ENCODE assay signal across 1 cellular context in the genomic region with DNA sequence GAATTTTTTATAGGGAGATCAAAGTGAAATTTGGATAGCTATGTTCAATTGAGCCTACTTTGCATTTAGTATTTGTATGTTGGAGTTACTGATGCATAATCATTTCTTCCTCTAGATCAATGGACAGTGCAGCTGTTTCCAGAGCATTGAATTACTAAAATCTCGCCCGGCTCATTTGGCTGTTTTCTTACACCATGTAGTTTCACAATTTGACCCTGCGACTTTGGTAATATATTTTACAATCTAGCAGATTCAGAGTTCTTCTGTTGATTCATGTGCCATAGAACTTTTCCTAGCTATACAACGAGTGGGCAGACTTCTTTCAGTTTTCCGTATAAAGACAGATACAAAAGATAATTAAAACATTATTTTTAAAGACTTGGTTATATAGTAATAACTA.
TF ChIP-seq lines count a peak whose summit lies in the region.

No MANE protein-coding gene starts in this region.

TF ChIP-seq in liver, 16 proteins besides CTCF, POLR2A, EP300 and RAD21 (continued from another document):
- TF ChIP-seq, protein P1, sequence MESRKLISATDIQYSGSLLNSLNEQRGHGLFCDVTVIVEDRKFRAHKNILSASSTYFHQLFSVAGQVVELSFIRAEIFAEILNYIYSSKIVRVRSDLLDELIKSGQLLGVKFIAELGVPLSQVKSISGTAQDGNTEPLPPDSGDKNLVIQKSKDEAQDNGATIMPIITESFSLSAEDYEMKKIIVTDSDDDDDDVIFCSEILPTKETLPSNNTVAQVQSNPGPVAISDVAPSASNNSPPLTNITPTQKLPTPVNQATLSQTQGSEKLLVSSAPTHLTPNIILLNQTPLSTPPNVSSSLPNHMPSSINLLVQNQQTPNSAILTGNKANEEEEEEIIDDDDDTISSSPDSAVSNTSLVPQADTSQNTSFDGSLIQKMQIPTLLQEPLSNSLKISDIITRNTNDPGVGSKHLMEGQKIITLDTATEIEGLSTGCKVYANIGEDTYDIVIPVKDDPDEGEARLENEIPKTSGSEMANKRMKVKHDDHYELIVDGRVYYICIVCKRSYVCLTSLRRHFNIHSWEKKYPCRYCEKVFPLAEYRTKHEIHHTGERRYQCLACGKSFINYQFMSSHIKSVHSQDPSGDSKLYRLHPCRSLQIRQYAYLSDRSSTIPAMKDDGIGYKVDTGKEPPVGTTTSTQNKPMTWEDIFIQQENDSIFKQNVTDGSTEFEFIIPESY (IDR thresholded peaks at IDR 0.05), result no peak
- no peak for TF ChIP-seq YY1 (IDR thresholded peaks at IDR 0.05)
- TF ChIP-seq NR2F2 (IDR thresholded peaks at IDR 0.05), result no peak
- no peak for TF ChIP-seq TAF1 (conservative IDR thresholded peaks at IDR 0.05)
- no peak for TF ChIP-seq FOXA1 (IDR thresholded peaks at IDR 0.05)
- TF ChIP-seq GABPA (IDR thresholded peaks at IDR 0.05 in 1 of 2, conservative IDR thresholded peaks at IDR 0.05 in 1 of 2), result no peak
- TF ChIP-seq JUND (IDR thresholded peaks at IDR 0.05), result no peak
- TF ChIP-seq EGR1 (IDR thresholded peaks at IDR 0.05; ENCODE audit: low read depth in 2 of 2), result no peak
- TF ChIP-seq, protein P2, sequence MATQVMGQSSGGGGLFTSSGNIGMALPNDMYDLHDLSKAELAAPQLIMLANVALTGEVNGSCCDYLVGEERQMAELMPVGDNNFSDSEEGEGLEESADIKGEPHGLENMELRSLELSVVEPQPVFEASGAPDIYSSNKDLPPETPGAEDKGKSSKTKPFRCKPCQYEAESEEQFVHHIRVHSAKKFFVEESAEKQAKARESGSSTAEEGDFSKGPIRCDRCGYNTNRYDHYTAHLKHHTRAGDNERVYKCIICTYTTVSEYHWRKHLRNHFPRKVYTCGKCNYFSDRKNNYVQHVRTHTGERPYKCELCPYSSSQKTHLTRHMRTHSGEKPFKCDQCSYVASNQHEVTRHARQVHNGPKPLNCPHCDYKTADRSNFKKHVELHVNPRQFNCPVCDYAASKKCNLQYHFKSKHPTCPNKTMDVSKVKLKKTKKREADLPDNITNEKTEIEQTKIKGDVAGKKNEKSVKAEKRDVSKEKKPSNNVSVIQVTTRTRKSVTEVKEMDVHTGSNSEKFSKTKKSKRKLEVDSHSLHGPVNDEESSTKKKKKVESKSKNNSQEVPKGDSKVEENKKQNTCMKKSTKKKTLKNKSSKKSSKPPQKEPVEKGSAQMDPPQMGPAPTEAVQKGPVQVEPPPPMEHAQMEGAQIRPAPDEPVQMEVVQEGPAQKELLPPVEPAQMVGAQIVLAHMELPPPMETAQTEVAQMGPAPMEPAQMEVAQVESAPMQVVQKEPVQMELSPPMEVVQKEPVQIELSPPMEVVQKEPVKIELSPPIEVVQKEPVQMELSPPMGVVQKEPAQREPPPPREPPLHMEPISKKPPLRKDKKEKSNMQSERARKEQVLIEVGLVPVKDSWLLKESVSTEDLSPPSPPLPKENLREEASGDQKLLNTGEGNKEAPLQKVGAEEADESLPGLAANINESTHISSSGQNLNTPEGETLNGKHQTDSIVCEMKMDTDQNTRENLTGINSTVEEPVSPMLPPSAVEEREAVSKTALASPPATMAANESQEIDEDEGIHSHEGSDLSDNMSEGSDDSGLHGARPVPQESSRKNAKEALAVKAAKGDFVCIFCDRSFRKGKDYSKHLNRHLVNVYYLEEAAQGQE (IDR thresholded peaks at IDR 0.05), result no peak
TF ChIP-seq in liver: peak in this region for 2.
